8 cellular contexts compared by ENCODE assay signal in genomic region chr17:28720247-28720996, GRCh38. TPM values are rescaled to one million over a fixed set of nuclear protein-coding genes. Genes with fewer than 3 reads are reported as not detected.
DNase-seq lines count a peak whose midpoint lies in the region; ATAC-seq lines count a peak whose summit lies in the region.

No MANE protein-coding gene starts in this region.

- H3K4me3 ChIP-seq in right cardiac atrium (ENCODE audit: low read length) = peak overlapping the region; percentile 75

- peaks cover 52% of the 10 kb centered on the region for H3K36me3 Mint-ChIP-seq in activated T-cell treated with anti-CD3 and anti-CD28 coated beads, Interleukin-2, amount 50 U/mL, for 4 hours (ENCODE audit: insufficient read depth)

- no peaks in the 10 kb centered on the region for H3K9me3 ChIP-seq in right cardiac atrium (ENCODE audit: control insufficient read depth, low read length)

- H3K27ac ChIP-seq in right cardiac atrium (ENCODE audit: low read length) = peak overlapping the region; percentile 62

- peak overlapping the region; percentile 100 for H3K4me3 Mint-ChIP-seq in activated T-cell treated with anti-CD3 and anti-CD28 coated beads, Interleukin-2, amount 50 U/mL, for 4 hours

- ATAC-seq in activated T-cell treated with anti-CD3 and anti-CD28 coated beads, Interleukin-2, amount 50 U/mL, for 4 hours = peak in 1 of 2 donors; percentile 11
- ATAC-seq in right cardiac atrium (no peak), GM18519 (IDR thresholded peaks at IDR 0.05; ENCODE audit: low FRiP score, unreplicated experiment) (no peak)

- no peaks in the 10 kb centered on the region for H3K9me3 Mint-ChIP-seq in activated T-cell treated with anti-CD3 and anti-CD28 coated beads, Interleukin-2, amount 50 U/mL, for 4 hours

- WGBS in right cardiac atrium = 3% methylated on average over 28 of the region's 30 CpGs

- intact Hi-C loops in right cardiac atrium (cut with DNase I) = loop anchor here in 1 of 4 donors (10.0 kb wide), 2 partner anchors 194 to 394 kb away; no protein-coding TSS in a partner anchor

- no peaks in the 10 kb centered on the region for H3K27me3 ChIP-seq in right cardiac atrium (ENCODE audit: control insufficient read depth, insufficient read depth)

- H3K27me3 Mint-ChIP-seq in activated T-cell treated with anti-CD3 and anti-CD28 coated beads, Interleukin-2, amount 50 U/mL, for 4 hours (ENCODE audit: low read depth) = peaks cover 9% of the 10 kb centered on the region

- H3K4me1 ChIP-seq in right cardiac atrium (ENCODE audit: control insufficient read depth, insufficient read depth, low read length) = peaks cover 3% of the 10 kb centered on the region

- peaks cover 45% of the 10 kb centered on the region for H3K4me1 Mint-ChIP-seq in activated T-cell treated with anti-CD3 and anti-CD28 coated beads, Interleukin-2, amount 50 U/mL, for 4 hours (ENCODE audit: low read depth)

- peak; percentile 25 for DNase-seq in stimulated activated naive CD4-positive, alpha-beta T cell treated with Interleukin-2 at 50 U/mL for 16 hours (lab: John Stamatoyannopoulos, UW)
- DNase-seq in stimulated activated naive CD4-positive, alpha-beta T cell (lab: John Stamatoyannopoulos, UW) = no peak
- peak; percentile 27 for DNase-seq in activated T-cell treated with anti-CD3 and anti-CD28 coated beads, Interleukin-2, amount 50 U/mL, for 4 hours
- DNase-seq in right cardiac atrium (peak in 1 of 3 donors; percentile 40), NCI-H446 treated with DMSO at 0.1 percent for 48 hours (lab: John Stamatoyannopoulos, UW) (no peak), kidney glomerular epithelial cell (lab: John Stamatoyannopoulos, UW) (no peak)
- DNase-seq in stimulated activated CD4-positive, alpha-beta T cell treated with anti-CD3 and anti-CD28 coated beads, Interleukin-1b, Interleukin-23, amount 100 ng/mL, for 48 hours = peak; percentile 48

RNA-seq across cellular contexts. Expression of gene RPL23A, which starts 0.6 kb away (rescaled TPM):
- 1,000 to 10,000 TPM; 2,218 to 2,392 (median 2,312) TPM for total RNA-seq in activated T-cell treated with anti-CD3 and anti-CD28 coated beads, Interleukin-2, amount 50 U/mL, for 4 hours
- total RNA-seq in right cardiac atrium = 1,000 to 10,000 TPM in 1 of 4 donors, 100 to 1,000 TPM in 3; 939 to 1,151 (median 992) TPM
- 817 TPM for polyA plus RNA-seq in right cardiac atrium

RNA-seq across cellular contexts. Expression of gene RAB34, which starts 2.8 kb away (rescaled TPM):
- 100 to 1,000 TPM in 1 of 3 donors, 10 to 100 TPM in 2; 11.3 to 100 (median 14.1) TPM for total RNA-seq in activated T-cell treated with anti-CD3 and anti-CD28 coated beads, Interleukin-2, amount 50 U/mL, for 4 hours
- total RNA-seq in right cardiac atrium = 10 to 100 TPM; 56.9 to 62.2 (median 59.8) TPM
- polyA plus RNA-seq in right cardiac atrium = 57.6 TPM

RNA-seq across cellular contexts. Expression of gene TLCD1, which starts 5.6 kb away (rescaled TPM):
- total RNA-seq in activated T-cell treated with anti-CD3 and anti-CD28 coated beads, Interleukin-2, amount 50 U/mL, for 4 hours = 10 to 100 TPM; 20.8 to 28.5 (median 23.8) TPM
- 1 to 10 TPM; 1.7 to 3.8 (median 2.5) TPM for total RNA-seq in right cardiac atrium
- 1.5 TPM for polyA plus RNA-seq in right cardiac atrium

RNA-seq across cellular contexts. Expression of gene NEK8, which starts 8.2 kb away (rescaled TPM):
- 1 to 10 TPM; 5.8 to 7.7 (median 7.6) TPM for total RNA-seq in activated T-cell treated with anti-CD3 and anti-CD28 coated beads, Interleukin-2, amount 50 U/mL, for 4 hours
- total RNA-seq in right cardiac atrium = 1 to 10 TPM; 1.0 to 1.6 (median 1.2) TPM
- polyA plus RNA-seq in right cardiac atrium = 0.81 TPM

RNA-seq across cellular contexts. Expression of gene PROCA1, which starts 8.7 kb away (rescaled TPM):
- total RNA-seq in activated T-cell treated with anti-CD3 and anti-CD28 coated beads, Interleukin-2, amount 50 U/mL, for 4 hours = 1 to 10 TPM in 2 of 3 donors, under 1 TPM in 1; 0.83 to 1.2 (median 1.1) TPM
- total RNA-seq in right cardiac atrium = 1 to 10 TPM; 1.3 to 3.3 (median 2.5) TPM
- polyA plus RNA-seq in right cardiac atrium = 2.2 TPM

Comparison
In these comparisons a context has a peak if more than half of its experiments do, and no peak if none do; other contexts are left out.
1. DNase-seq: peak in stimulated activated naive CD4-positive, alpha-beta T cell treated with Interleukin-2 at 50 U/mL for 16 hours (single experiment), activated T-cell treated with anti-CD3 and anti-CD28 coated beads, Interleukin-2, amount 50 U/mL, for 4 hours (single experiment) and stimulated activated CD4-positive, alpha-beta T cell treated with anti-CD3 and anti-CD28 coated beads, Interleukin-1b, Interleukin-23, amount 100 ng/mL, for 48 hours (single experiment); none in stimulated activated naive CD4-positive, alpha-beta T cell (0 of 6), NCI-H446 treated with DMSO at 0.1 percent for 48 hours (single experiment) and kidney glomerular epithelial cell (single experiment).
2. RNA of gene TLCD1, which starts 5.6 kb away (total RNA-seq): 20.8 to 28.5 TPM in activated T-cell treated with anti-CD3 and anti-CD28 coated beads, Interleukin-2, amount 50 U/mL, for 4 hours; 1.7 to 3.8 TPM in right cardiac atrium; every median in the first group is over 4 times any median in the second.